ENCODE assay signal across 9 cellular contexts in genomic region chr20:51446656-51447055, GRCh38.
DNase-seq lines count a peak whose midpoint lies in the region; ATAC-seq, FAIRE-seq and TF ChIP-seq lines count a peak whose summit lies in the region.
"Had no signal": no experiment of that assay in that cellular context is flagged by ENCODE, and none has a peak within 500 bp of the region (broad histone marks: within the 10 kb centered on the region; RNA-seq: fewer than 3 reads in every experiment).

No MANE protein-coding gene starts in this region.

- no peaks in the 10 kb centered on the region for H3K27me3 Mint-ChIP-seq in natural killer cell treated with Interleukin-12 subunit alpha and Interleukin-12 subunit beta and Interleukin-15 and Interleukin-18, amount 100 ng/mL, for 72 hours

- H3K27me3 ChIP-seq in MG63, result no peaks in the 10 kb centered on the region

- no peak for ATAC-seq in natural killer cell treated with Interleukin-12 subunit alpha and Interleukin-12 subunit beta and Interleukin-15 and Interleukin-18, amount 100 ng/mL, for 72 hours
- no peak for ATAC-seq in HG02588 (IDR thresholded peaks at IDR 0.05; ENCODE audit: unreplicated experiment)

- no peak overlapping the region for H3K4me3 Mint-ChIP-seq in natural killer cell treated with Interleukin-12 subunit alpha and Interleukin-12 subunit beta and Interleukin-15 and Interleukin-18, amount 100 ng/mL, for 72 hours

- peaks cover 8% of the 10 kb centered on the region for H3K36me3 Mint-ChIP-seq in natural killer cell treated with Interleukin-12 subunit alpha and Interleukin-12 subunit beta and Interleukin-15 and Interleukin-18, amount 100 ng/mL, for 72 hours

- H3K9me3 ChIP-seq in MG63, result no peaks in the 10 kb centered on the region

- peak overlapping the region; percentile 67 to 90 for H3K27ac Mint-ChIP-seq in natural killer cell treated with Interleukin-12 subunit alpha and Interleukin-12 subunit beta and Interleukin-15 and Interleukin-18, amount 100 ng/mL, for 72 hours

- H3K27ac ChIP-seq in coronary artery (peak overlapping the region; percentile 17 to 49), substantia nigra (ENCODE audit: low read depth, low read length, poor library complexity, severe bottlenecking) (no peak overlapping the region)

- TF ChIP-seq CTCF in coronary artery (IDR thresholded peaks at IDR 0.05), result no peak
- no peak for TF ChIP-seq CTCF in D721Med (IDR thresholded peaks at IDR 0.05; ENCODE audit: insufficient read depth, missing control alignments)

- no peak for FAIRE-seq in D721Med (lab: Jason Lieb, UNC)

- no peaks in the 10 kb centered on the region for H3K9me3 Mint-ChIP-seq in natural killer cell treated with Interleukin-12 subunit alpha and Interleukin-12 subunit beta and Interleukin-15 and Interleukin-18, amount 100 ng/mL, for 72 hours

- DNase-seq in AG08396 (ENCODE audit: low spot score) (peak; percentile 78), MG63 (peak; percentile 83), coronary artery (ENCODE audit: low spot score) (no peak), NCI-H69 (lab: John Stamatoyannopoulos, UW) (no peak), substantia nigra (lab: John Stamatoyannopoulos, UW) (no peak), D721Med (ENCODE audit: insufficient read length, low spot score) (no peak)
- DNase-seq in natural killer cell treated with Interleukin-12 subunit alpha and Interleukin-12 subunit beta and Interleukin-15 and Interleukin-18, amount 100 ng/mL, for 72 hours (ENCODE audit: low spot score), result no peak
- DNase-seq: stimulated activated CD4-positive, alpha-beta T cell treated with anti-CD3 and anti-CD28 coated beads, Interleukin-2, amount 100 ng/mL, for 48 hours had no signal

- H3K4me3 ChIP-seq in MG63, result no peak overlapping the region
- no peak overlapping the region for H3K4me3 ChIP-seq in coronary artery

- no peaks in the 10 kb centered on the region for H3K36me3 ChIP-seq in MG63

- H3K4me1 Mint-ChIP-seq in natural killer cell treated with Interleukin-12 subunit alpha and Interleukin-12 subunit beta and Interleukin-15 and Interleukin-18, amount 100 ng/mL, for 72 hours (ENCODE audit: low read depth in 2 of 2), result peaks cover 47% of the 10 kb centered on the region in 2 donors

Comparison
In these comparisons a context has a peak if more than half of its experiments do, and no peak if none do; other contexts are left out.
1. DNase-seq: peak in AG08396 (single experiment) and MG63 (single experiment); none in coronary artery (single experiment), natural killer cell treated with Interleukin-12 subunit alpha and Interleukin-12 subunit beta and Interleukin-15 and Interleukin-18, amount 100 ng/mL, for 72 hours (single experiment), NCI-H69 (single experiment), substantia nigra (0 of 49) and D721Med (single experiment).